Comparison of ENCODE assay signal across 20 cellular contexts in the genomic region with DNA sequence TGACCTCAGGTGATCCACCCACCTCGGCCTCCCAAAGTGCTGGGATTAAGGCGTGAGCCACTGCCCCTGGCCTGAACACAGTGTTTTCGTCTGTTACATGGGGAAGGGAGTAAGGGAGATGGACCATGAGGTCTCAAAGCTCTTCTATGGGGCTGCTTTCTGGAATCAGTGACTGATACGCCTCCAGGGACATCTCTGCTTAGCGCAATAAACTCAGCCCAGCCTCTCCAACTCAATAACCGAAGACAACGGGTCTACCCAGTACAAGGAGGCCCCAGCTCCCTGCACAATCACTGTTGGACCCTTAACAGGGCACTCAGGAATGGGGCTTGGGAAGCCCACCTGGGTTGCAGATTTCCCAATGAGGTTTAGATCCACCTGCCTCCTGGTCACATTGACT. TPM values are rescaled to one million over a fixed set of nuclear protein-coding genes. Genes with fewer than 3 reads are reported as not detected.
"Had no signal": no experiment of that assay in that cellular context is flagged by ENCODE, and none has a peak within 500 bp of the region (broad histone marks: within the 10 kb centered on the region; RNA-seq: fewer than 3 reads in every experiment).

No MANE protein-coding gene starts in this region.

- H3K27me3 ChIP-seq: cardiac muscle cell, testis, upper lobe of left lung had no signal

- H3K4me1 Mint-ChIP-seq: activated CD4-positive, alpha-beta memory T cell treated with anti-CD3 and anti-CD28 coated beads, Interleukin-2, amount 10 ng/mL, durations not matched to agents 7 days and 5 days; activated CD8-positive, alpha-beta memory T cell treated with anti-CD3 and anti-CD28 coated beads, Interleukin-2, amount 10 ng/mL, durations not matched to agents 7 days and 5 days; activated naive CD8-positive, alpha-beta T cell treated with anti-CD3 and anti-CD28 coated beads for 36 hours; activated T-helper 17 cell treated with anti-CD3 and anti-CD28 coated beads, Interleukin-2, amount 50 U/mL, for 72 hours had no signal

- H3K4me3 Mint-ChIP-seq: activated CD4-positive, alpha-beta memory T cell treated with anti-CD3 and anti-CD28 coated beads, Interleukin-2, amount 10 ng/mL, durations not matched to agents 7 days and 5 days; activated CD8-positive, alpha-beta memory T cell treated with anti-CD3 and anti-CD28 coated beads, Interleukin-2, amount 10 ng/mL, durations not matched to agents 7 days and 5 days; activated naive CD8-positive, alpha-beta T cell treated with anti-CD3 and anti-CD28 coated beads for 36 hours; activated T-helper 17 cell treated with anti-CD3 and anti-CD28 coated beads, Interleukin-2, amount 50 U/mL, for 72 hours; nephron had no signal

- H3K36me3 Mint-ChIP-seq: activated CD8-positive, alpha-beta memory T cell treated with anti-CD3 and anti-CD28 coated beads, Interleukin-2, amount 10 ng/mL, durations not matched to agents 7 days and 5 days; activated naive CD8-positive, alpha-beta T cell treated with anti-CD3 and anti-CD28 coated beads for 36 hours had no signal

- DNase-seq: activated CD4-positive, alpha-beta memory T cell treated with anti-CD3 and anti-CD28 coated beads, Interleukin-2, amount 10 ng/mL, durations not matched to agents 7 days and 5 days; activated CD4-positive, alpha-beta T cell treated with anti-CD3 and anti-CD28 coated beads for 48 hours; activated CD4-positive, CD25-positive, alpha-beta regulatory T cell; activated CD8-positive, alpha-beta memory T cell treated with anti-CD3 and anti-CD28 coated beads, Interleukin-2, amount 10 ng/mL, durations not matched to agents 7 days and 5 days; activated naive CD4-positive, alpha-beta T cell; activated naive CD8-positive, alpha-beta T cell treated with anti-CD3 and anti-CD28 coated beads for 36 hours; amniotic stem cell; effector memory CD4-positive, alpha-beta T cell; stimulated activated CD4-positive, alpha-beta T cell treated with anti-CD3 and anti-CD28 coated beads, Interleukin-12 subunit alpha, Interleukin-12 subunit beta, amount 100 ng/mL, for 4 hours; stimulated activated CD4-positive, alpha-beta T cell treated with anti-CD3 and anti-CD28 coated beads, Interleukin-2, amount 100 ng/mL, for 24 hours; stomach; T-helper 1 cell; T-helper 9 cell; upper lobe of left lung had no signal

- H3K4me3 ChIP-seq: cardiac muscle cell, lung, stomach, testis, upper lobe of left lung had no signal

- H3K9me3 Mint-ChIP-seq: activated CD4-positive, alpha-beta memory T cell treated with anti-CD3 and anti-CD28 coated beads, Interleukin-2, amount 10 ng/mL, durations not matched to agents 7 days and 5 days; activated naive CD8-positive, alpha-beta T cell treated with anti-CD3 and anti-CD28 coated beads for 36 hours; activated T-helper 17 cell treated with anti-CD3 and anti-CD28 coated beads, Interleukin-2, amount 50 U/mL, for 72 hours had no signal

- H3K36me3 ChIP-seq: cardiac muscle cell, stomach, upper lobe of left lung had no signal

- ATAC-seq: activated CD8-positive, alpha-beta memory T cell treated with anti-CD3 and anti-CD28 coated beads, Interleukin-2, amount 10 ng/mL, durations not matched to agents 7 days and 5 days; activated T-helper 17 cell treated with anti-CD3 and anti-CD28 coated beads, Interleukin-2, amount 50 U/mL, for 72 hours had no signal

- H3K27ac ChIP-seq: cardiac muscle cell, stomach, testis, upper lobe of left lung had no signal

- H3K9me3 ChIP-seq: stomach, testis, upper lobe of left lung had no signal

- H3K27ac Mint-ChIP-seq: activated CD4-positive, alpha-beta memory T cell treated with anti-CD3 and anti-CD28 coated beads, Interleukin-2, amount 10 ng/mL, durations not matched to agents 7 days and 5 days; activated CD8-positive, alpha-beta memory T cell treated with anti-CD3 and anti-CD28 coated beads, Interleukin-2, amount 10 ng/mL, durations not matched to agents 7 days and 5 days; activated naive CD8-positive, alpha-beta T cell treated with anti-CD3 and anti-CD28 coated beads for 36 hours; activated T-helper 17 cell treated with anti-CD3 and anti-CD28 coated beads, Interleukin-2, amount 50 U/mL, for 72 hours; nephron had no signal

RNA-seq across cellular contexts. Expression of a gene that starts 42.6 kb away (rescaled TPM):
- total RNA-seq: activated CD4-positive, alpha-beta memory T cell treated with anti-CD3 and anti-CD28 coated beads, Interleukin-2, amount 10 ng/mL, durations not matched to agents 7 days and 5 days; activated CD8-positive, alpha-beta memory T cell treated with anti-CD3 and anti-CD28 coated beads, Interleukin-2, amount 10 ng/mL, durations not matched to agents 7 days and 5 days; activated naive CD8-positive, alpha-beta T cell treated with anti-CD3 and anti-CD28 coated beads for 36 hours; activated T-helper 17 cell treated with anti-CD3 and anti-CD28 coated beads, Interleukin-2, amount 50 U/mL, for 72 hours; cardiac muscle cell; chondrocyte had no signal
